ENCODE assay signal across 8 cellular contexts in the genomic region with DNA sequence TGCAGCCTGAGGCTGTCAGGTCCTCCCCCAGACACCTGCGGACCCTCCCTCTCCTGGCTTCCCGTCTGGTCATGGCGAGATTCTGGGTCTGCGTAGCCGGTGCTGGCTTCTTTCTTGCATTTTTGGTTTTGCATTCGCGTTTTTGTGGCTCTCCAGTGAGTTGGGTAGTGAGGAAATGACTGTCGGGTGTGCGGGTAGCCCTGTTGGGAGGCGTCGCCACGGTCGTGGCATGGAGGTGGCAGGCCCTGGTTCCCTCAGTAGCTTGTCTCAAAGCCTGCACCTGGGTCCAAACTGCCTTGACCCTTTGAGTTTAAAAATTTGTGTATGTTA. TPM values are rescaled to one million over a fixed set of nuclear protein-coding genes. Genes with fewer than 3 reads are reported as not detected.
DNase-seq lines count a peak whose midpoint lies in the region; ATAC-seq and TF ChIP-seq lines count a peak whose summit lies in the region.

No MANE protein-coding gene starts in this region.

- H3K9ac ChIP-seq in liver (ENCODE audit: low read depth in 1 of 2, low read length in 2 of 2) = peak overlapping the region; percentile 71 to 85

- POLR2A ChIA-PET in AG04450 (lab: Yijun Ruan, JAX) = interaction anchor here (1.0 to 1.2 kb wide), 2 partner anchors 9 to 574 kb away, joined by 3 to 4 read pairs; no protein-coding TSS in a partner anchor

- CTCF ChIA-PET in AG04450 (lab: Charles Lee) = interaction anchor here (1.1 to 1.2 kb wide), 2 partner anchors 10 to 578 kb away, joined by 3 to 6 read pairs; no protein-coding TSS in a partner anchor

- H3K9me3 ChIP-seq in AG04450 (ENCODE audit: control insufficient read depth, insufficient read depth, low read length) (no peaks in the 10 kb centered on the region), breast epithelium (no peaks in the 10 kb centered on the region), liver (ENCODE audit: control insufficient read depth in 4 of 4, low read length in 3 of 4) (no peaks in the 10 kb centered on the region)

- peak; percentile 39 for ATAC-seq in GM18909 (IDR thresholded peaks at IDR 0.05; ENCODE audit: poor library complexity, unreplicated experiment)
- peak; percentile 37 for ATAC-seq in HG03159 (IDR thresholded peaks at IDR 0.05; ENCODE audit: unreplicated experiment)

- H3K27ac ChIP-seq in AG04450 (ENCODE audit: low read depth, low read length) = peak overlapping the region; percentile 33
- H3K27ac ChIP-seq in breast epithelium = peak overlapping the region; percentile 90 to 94
- H3K27ac ChIP-seq in liver (ENCODE audit: low read depth in 1 of 2, low read length in 2 of 2) = peak overlapping the region; percentile 79 to 96

- no peaks in the 10 kb centered on the region for H3K27me3 ChIP-seq in AG04450 (ENCODE audit: control insufficient read depth, insufficient read depth, low read length)
- H3K27me3 ChIP-seq in breast epithelium = no peaks in the 10 kb centered on the region
- no peaks in the 10 kb centered on the region for H3K27me3 ChIP-seq in liver (ENCODE audit: control insufficient read depth in 4 of 4, insufficient read depth in 4 of 4, low read length in 3 of 4)

- TF ChIP-seq CTCF in AG04450 (IDR thresholded peaks at IDR 0.05; ENCODE audit: low read depth, low read length) = no peak
- no peak for TF ChIP-seq CTCF in breast epithelium (IDR thresholded peaks at IDR 0.05)
- TF ChIP-seq CTCF in liver (IDR thresholded peaks at IDR 0.05; ENCODE audit: low read depth, low read length, missing input control) = no peak

- no peak for TF ChIP-seq POLR2A in breast epithelium (IDR thresholded peaks at IDR 0.05)

- H3K36me3 ChIP-seq in breast epithelium (no peaks in the 10 kb centered on the region), liver (ENCODE audit: control insufficient read depth in 4 of 4, insufficient read depth in 3 of 4, low read depth in 1 of 4, low read length in 3 of 4) (no peaks in the 10 kb centered on the region)

- intact Hi-C loops in breast epithelium (cut with DNase I; ENCODE audit: low total_unique reads) = no loop called here

- DNase-seq in AG04450 (ENCODE audit: low read depth, low spot score) (no peak), T-helper 1 cell (peak; percentile 11 to 79 (median 36)), breast epithelium (ENCODE audit: low spot score in 2 of 2) (no peak), GM19240 (ENCODE audit: insufficient read length, low spot score) (no peak)
- DNase-seq in stimulated activated CD8-positive, alpha-beta memory T cell treated with anti-CD3 and anti-CD28 coated beads, Interleukin-2, amount 100 ng/mL, for 1 hour (ENCODE audit: low read depth in 2 of 2) = peak; percentile 9 to 13

- WGBS in liver = under 1% methylated on average over 13 of the region's 13 CpGs

- TF ChIP-seq RAD21 in liver (IDR thresholded peaks at IDR 0.05) = no peak

- peaks cover 0 to 15% of the 10 kb centered on the region in 2 donors for H3K4me1 ChIP-seq in breast epithelium
- H3K4me1 ChIP-seq in liver (ENCODE audit: control insufficient read depth in 4 of 4, insufficient read depth in 4 of 4, low read length in 3 of 4) = peaks cover 6 to 49% (median 30%) of the 10 kb centered on the region in 4 donors

- H3K4me3 ChIP-seq in AG04450 (ENCODE audit: low read depth, low read length) (peak overlapping the region; percentile 94), breast epithelium (peak overlapping the region; percentile 75 to 90 (median 89)), liver (ENCODE audit: low read depth in 1 of 3, low read length in 3 of 3) (peak overlapping the region; percentile 63 to 100 (median 90))

TF ChIP-seq in liver, 16 proteins besides CTCF, POLR2A, EP300 and RAD21:
- TF ChIP-seq YY1 (IDR thresholded peaks at IDR 0.05) (peak; percentile 10), HNF4A (conservative IDR thresholded peaks at IDR 0.05) (peak in 1 of 2 donors; percentile 29), JUND (IDR thresholded peaks at IDR 0.05) (no peak), NR2F2 (IDR thresholded peaks at IDR 0.05) (no peak)
- TF ChIP-seq, protein P1, sequence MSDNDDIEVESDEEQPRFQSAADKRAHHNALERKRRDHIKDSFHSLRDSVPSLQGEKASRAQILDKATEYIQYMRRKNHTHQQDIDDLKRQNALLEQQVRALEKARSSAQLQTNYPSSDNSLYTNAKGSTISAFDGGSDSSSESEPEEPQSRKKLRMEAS (IDR thresholded peaks at IDR 0.05) = no peak

RNA-seq across cellular contexts. Expression of a gene that starts 0.3 kb away (rescaled TPM):
- polyA plus RNA-seq in AG04450 (2011; rRNA removed) (8.0 and 9.9 TPM in 2 replicates), liver (1 to 10 TPM; 8.4 to 9.3 TPM)
- 6.0 and 7.0 TPM in 2 replicates for polyA minus RNA-seq in AG04450 (2011; rRNA and poly(A)+ RNA removed)
- total RNA-seq in breast epithelium (10 to 100 TPM; 21.6 to 39.5 (median 37.6) TPM), liver (10 to 100 TPM; 16.2 TPM)

RNA-seq across cellular contexts. Expression of a gene that starts 0.6 kb away (rescaled TPM):
- 16.7 and 19.4 TPM in 2 replicates for polyA plus RNA-seq in AG04450 (2011; rRNA removed)
- polyA minus RNA-seq in AG04450 (2011; rRNA and poly(A)+ RNA removed) = 10.0 and 14.0 TPM in 2 replicates
- total RNA-seq in breast epithelium = 10 to 100 TPM; 16.1 to 25.5 (median 20.3) TPM
- 10 to 100 TPM; 11.1 to 11.3 TPM for total RNA-seq in liver
- 1 to 10 TPM; 3.0 to 3.5 TPM for polyA plus RNA-seq in liver

RNA-seq across cellular contexts. Expression of a gene that starts 47.9 kb away (rescaled TPM):
- polyA plus RNA-seq in AG04450 (2011; rRNA removed) = not detected in 2 replicates
- not detected in 2 replicates for polyA minus RNA-seq in AG04450 (2011; rRNA and poly(A)+ RNA removed)
- total RNA-seq in breast epithelium = not detected
- total RNA-seq in liver = not detected
- not detected for polyA plus RNA-seq in liver

Comparison
In these comparisons a context has a peak if more than half of its experiments do, and no peak if none do; other contexts are left out.
1. DNase-seq: peak in T-helper 1 cell (5 of 5) and stimulated activated CD8-positive, alpha-beta memory T cell treated with anti-CD3 and anti-CD28 coated beads, Interleukin-2, amount 100 ng/mL, for 1 hour (2 of 2); none in AG04450 (single experiment), breast epithelium (0 of 2) and GM19240 (single experiment).
2. H3K27ac ChIP-seq: peak in every context shown above with its lines; median percentile 92 in breast epithelium; 88 in liver; 33 in AG04450.
3. Peak in every context shown above with its lines, with median percentiles within 50 percentile points of each other: H3K4me3 ChIP-seq.